Comparison of ENCODE assay signal across 15 cellular contexts in genomic region chr7:156932006-156932405, GRCh38. TPM values are rescaled to one million over a fixed set of nuclear protein-coding genes. Genes with fewer than 3 reads are reported as not detected.
A peak's percentile ranks its signal among the peaks of the same experiment; 100 is the strongest.
DNase-seq lines count a peak whose midpoint lies in the region; ATAC-seq, FAIRE-seq and TF ChIP-seq lines count a peak whose summit lies in the region.
"Had no signal": no experiment of that assay in that cellular context is flagged by ENCODE, and none has a peak within 500 bp of the region (broad histone marks: within the 10 kb centered on the region; RNA-seq: fewer than 3 reads in every experiment).

No MANE protein-coding gene starts in this region.

- 18% methylated on average over 7 of the region's 7 CpGs for WGBS in thymus
- 10 to 22% (median 10%) methylated on average over 7 of the region's 7 CpGs for WGBS in small intestine, 3 donors

- H3K4me3 ChIP-seq in thymus (ENCODE audit: low read length) = no peak overlapping the region
- H3K4me3 ChIP-seq in small intestine (ENCODE audit: low read depth in 1 of 2, low read length in 2 of 2) = no peak overlapping the region
- H3K4me3 ChIP-seq: heart right ventricle, MG63, vagina had no signal

- H3K27ac ChIP-seq in VCaP (peak overlapping the region; percentile 83), foreskin keratinocyte (no peak overlapping the region), thymus (ENCODE audit: low read depth) (peak overlapping the region; percentile 22), small intestine (ENCODE audit: low read depth in 1 of 2, low read length in 1 of 2) (no peak overlapping the region)
- H3K27ac ChIP-seq: heart right ventricle, vagina had no signal

- TF ChIP-seq CTCF in VCaP (conservative IDR thresholded peaks at IDR 0.05) = no peak
- no peak for TF ChIP-seq CTCF in foreskin keratinocyte (conservative IDR thresholded peaks at IDR 0.05)

- ATAC-seq in foreskin keratinocyte (peak; percentile 31), GM18858 (IDR thresholded peaks at IDR 0.05; ENCODE audit: unreplicated experiment) (no peak)
- ATAC-seq: heart right ventricle; stimulated activated memory B cell treated with anti-CD40 and anti-IgM and Interleukin-4, amounts not matched to agents 10 μg/mL and 1 μg/mL and 100 μg/mL, for 72 hours had no signal

- H3K36me3 ChIP-seq in thymus (ENCODE audit: control insufficient read depth, insufficient read depth) = no peaks in the 10 kb centered on the region
- H3K36me3 ChIP-seq in small intestine (ENCODE audit: control insufficient read depth in 2 of 2, insufficient read depth in 2 of 2, low read length in 2 of 2) = no peaks in the 10 kb centered on the region
- H3K36me3 ChIP-seq: heart right ventricle, MG63, vagina had no signal

- no peaks in the 10 kb centered on the region for H3K9me3 ChIP-seq in thymus (ENCODE audit: control insufficient read depth)
- no peaks in the 10 kb centered on the region for H3K9me3 ChIP-seq in small intestine (ENCODE audit: control insufficient read depth, low read depth)
- H3K9me3 ChIP-seq: heart right ventricle, MG63, vagina had no signal

- DNase-seq in SHP77 treated with DMSO at 0.1 percent for 48 hours (lab: John Stamatoyannopoulos, UW) (peak; percentile 15), SHP77 (lab: John Stamatoyannopoulos, UW) (no peak), foreskin keratinocyte (peak in 1 of 2 donors; percentile 47), small intestine (no peak), COLO668 (lab: John Stamatoyannopoulos, UW; ENCODE audit: unreplicated experiment) (no peak)
- DNase-seq: heart right ventricle; MG63; NCI-H510A treated with DMSO at 0.1 percent for 48 hours; posterior cingulate gyrus; stimulated activated CD4-positive, alpha-beta T cell treated with anti-CD3 and anti-CD28 coated beads, Interleukin-1b, Interleukin-23, amount 100 ng/mL, for 48 hours had no signal

- H3K27me3 ChIP-seq in foreskin keratinocyte (no peaks in the 10 kb centered on the region), thymus (ENCODE audit: control insufficient read depth, insufficient read depth) (no peaks in the 10 kb centered on the region), small intestine (ENCODE audit: control insufficient read depth in 2 of 2, insufficient read depth in 2 of 2, low read length in 2 of 2) (no peaks in the 10 kb centered on the region)
- H3K27me3 ChIP-seq: MG63, vagina had no signal

- H3K4me1 ChIP-seq in foreskin keratinocyte (peaks cover 3% of the 10 kb centered on the region), thymus (ENCODE audit: control insufficient read depth, insufficient read depth, low read length) (no peaks in the 10 kb centered on the region), small intestine (ENCODE audit: control insufficient read depth in 2 of 2, insufficient read depth in 1 of 2, low read depth in 1 of 2, low read length in 1 of 2) (no peaks in the 10 kb centered on the region)
- H3K4me1 ChIP-seq: heart right ventricle had no signal

- FAIRE-seq in small intestine (lab: Jason Lieb, UNC) = no peak

RNA-seq across cellular contexts. Expression of gene NOM1, which starts 17.5 kb away (rescaled TPM):
- total RNA-seq in foreskin keratinocyte = 22.9 and 26.2 TPM in 2 replicates
- polyA plus RNA-seq in foreskin keratinocyte = 9.1 and 9.7 TPM in 2 replicates
- polyA plus RNA-seq in thymus = 10.6 TPM
- 1 to 10 TPM; 3.6 to 9.3 (median 5.1) TPM for polyA plus RNA-seq in small intestine

RNA-seq across cellular contexts. Expression of gene LMBR1, which starts 39.0 kb away (rescaled TPM):
- total RNA-seq in foreskin keratinocyte = 37.4 and 39.3 TPM in 2 replicates
- polyA plus RNA-seq in foreskin keratinocyte (11.2 and 13.1 TPM in 2 replicates), thymus (27.7 TPM), small intestine (10 to 100 TPM in 1 of 3 donors, 1 to 10 TPM in 2; 4.3 to 16.3 (median 7.4) TPM)

Comparison
In these comparisons a context has a peak if more than half of its experiments do, and no peak if none do; other contexts are left out.
1. H3K27ac ChIP-seq: peak in VCaP (single experiment) and thymus (single experiment); none in foreskin keratinocyte (single experiment) and small intestine (0 of 2).